Comparison of ENCODE assay signal across 22 cellular contexts in the genomic region with DNA sequence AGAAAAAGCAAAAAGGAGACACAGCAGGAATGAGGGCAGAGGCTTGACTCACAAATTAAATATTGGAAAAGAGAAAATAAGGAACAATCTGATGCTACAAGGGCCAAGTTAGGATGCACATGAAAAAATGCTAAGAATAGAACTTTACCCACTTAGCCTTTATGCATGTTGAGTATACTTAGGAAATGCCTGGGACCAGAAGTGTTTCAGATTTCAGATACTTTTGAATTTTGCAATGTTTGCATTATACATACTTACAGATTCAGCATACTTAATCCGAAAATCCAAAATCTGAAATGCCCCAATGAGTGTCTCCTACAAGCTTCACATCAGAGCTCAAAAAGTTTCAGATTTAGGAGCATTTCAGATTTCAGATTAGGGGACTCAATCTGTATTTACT.
"Had no signal": no experiment of that assay in that cellular context is flagged by ENCODE, and none has a peak within 500 bp of the region (broad histone marks: within the 10 kb centered on the region; RNA-seq: fewer than 3 reads in every experiment).

No MANE protein-coding gene starts in this region.

- FAIRE-seq: RCC 7860 had no signal

- H3K4me1 ChIP-seq: SJSA1 had no signal

- H3K27ac ChIP-seq: SJSA1, SK-N-MC had no signal

- H3K9me3 ChIP-seq: MG63, SJSA1 had no signal

- H3K36me3 ChIP-seq: SJSA1 had no signal

- H3K4me3 ChIP-seq: MG63, SJSA1, SK-N-MC had no signal

- H3K27me3 ChIP-seq: MG63, SJSA1 had no signal

- DNase-seq: Karpas-422, KG1, MG63, NCI-H1092, NCI-H1105 treated with DMSO at 0.1 percent for 48 hours, NCI-H1417 treated with DMSO at 0.1 percent for 48 hours, NCI-H146, NCI-H1694 treated with DMSO at 0.1 percent for 48 hours, NCI-H1930, NCI-H2081, NCI-H2107, NCI-H2227 treated with DMSO at 0.1 percent for 48 hours, NCI-H524, NCI-H526 treated with DMSO at 0.1 percent for 48 hours, NCI-H774, Right ventricle myocardium superior, RPMI8226, SIG-M5, SW 1271 had no signal
